Comparison of ENCODE assay signal across 39 cellular contexts in the genomic region with DNA sequence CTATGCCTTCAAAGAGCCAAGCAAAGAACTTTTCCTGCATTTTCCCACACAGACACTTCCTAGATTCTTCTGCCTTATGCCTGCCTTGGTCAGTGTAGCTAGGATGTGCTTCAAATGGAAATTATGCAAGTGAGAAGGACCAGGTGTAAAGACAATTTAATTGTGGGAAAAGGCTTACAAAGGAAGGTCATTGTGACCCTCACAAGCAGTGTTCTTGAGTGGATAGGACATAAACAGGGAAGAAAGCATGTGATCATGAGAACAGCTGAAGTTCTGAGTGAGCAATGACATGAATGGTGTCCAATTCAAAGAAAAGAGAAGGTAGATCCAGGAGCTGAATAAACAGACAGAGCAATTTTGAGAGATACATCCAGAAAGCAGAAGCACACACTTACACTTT. TPM values are rescaled to one million over a fixed set of nuclear protein-coding genes. Genes with fewer than 3 reads are reported as not detected.
"Had no signal": no experiment of that assay in that cellular context is flagged by ENCODE, and none has a peak within 500 bp of the region (broad histone marks: within the 10 kb centered on the region; RNA-seq: fewer than 3 reads in every experiment).

No MANE protein-coding gene starts in this region.

- H3K79me2 ChIP-seq: hepatocyte had no signal

- H3K4me1 Mint-ChIP-seq: activated CD4-positive, alpha-beta T cell treated with anti-CD3 and anti-CD28 coated beads for 36 hours; activated CD4-positive, alpha-beta T cell treated with anti-CD3 and anti-CD28 coated beads, Interleukin-2, amount 10 ng/mL, durations not matched to agents 24 days and 14 days; activated naive CD4-positive, alpha-beta T cell treated with anti-CD3 and anti-CD28 coated beads, Interleukin-2, amount 50 U/mL, for 24 hours; activated naive CD8-positive, alpha-beta T cell treated with anti-CD3 and anti-CD28 coated beads for 36 hours; activated naive CD8-positive, alpha-beta T cell treated with anti-CD3 and anti-CD28 coated beads, Interleukin-2, amount 50 U/mL, for 24 hours had no signal

- H3K9me3 ChIP-seq: adrenal gland, body of pancreas had no signal

- H3K27me3 ChIP-seq: adrenal gland, body of pancreas, esophagus muscularis mucosa, gastroesophageal sphincter, heart right ventricle had no signal

- H2AFZ ChIP-seq: hepatocyte had no signal

- H3K36me3 Mint-ChIP-seq: activated CD4-positive, alpha-beta memory T cell treated with anti-CD3 and anti-CD28 coated beads for 36 hours; activated CD8-positive, alpha-beta memory T cell treated with anti-CD3 and anti-CD28 coated beads, Interleukin-2, amount 10 ng/mL, durations not matched to agents 7 days and 5 days; activated naive CD4-positive, alpha-beta T cell treated with anti-CD3 and anti-CD28 coated beads, Interleukin-2, amount 50 U/mL, for 24 hours; activated naive CD8-positive, alpha-beta T cell treated with anti-CD3 and anti-CD28 coated beads for 36 hours had no signal

- H3K4me1 ChIP-seq: adrenal gland, body of pancreas, esophagus muscularis mucosa, gastroesophageal sphincter had no signal

- H3K4me3 ChIP-seq: adrenal gland, body of pancreas, esophagus muscularis mucosa, gastroesophageal sphincter, heart right ventricle, hepatocyte had no signal

- H3K36me3 ChIP-seq: adrenal gland, esophagus muscularis mucosa, gastroesophageal sphincter, heart right ventricle had no signal

- H3K27ac ChIP-seq: adrenal gland, body of pancreas, esophagus muscularis mucosa, gastroesophageal sphincter, heart right ventricle, hepatocyte had no signal

- H3K4me2 ChIP-seq: hepatocyte had no signal

- H3K9me3 Mint-ChIP-seq: activated CD4-positive, alpha-beta T cell treated with anti-CD3 and anti-CD28 coated beads, Interleukin-2, amount 10 ng/mL, durations not matched to agents 24 days and 14 days; T-helper 1 cell treated with Interleukin-12 subunit alpha and Interleukin-12 subunit beta and Interleukin-4 antibody, amounts not matched to agents 30 μg/mL and 1 μg/mL, for 36 hours had no signal

- H3K4me3 Mint-ChIP-seq: activated CD4-positive, alpha-beta memory T cell treated with anti-CD3 and anti-CD28 coated beads for 36 hours; activated CD4-positive, alpha-beta T cell treated with anti-CD3 and anti-CD28 coated beads for 36 hours; activated CD4-positive, alpha-beta T cell treated with anti-CD3 and anti-CD28 coated beads, Interleukin-2, amount 10 ng/mL, durations not matched to agents 24 days and 14 days; activated CD8-positive, alpha-beta memory T cell treated with anti-CD3 and anti-CD28 coated beads, Interleukin-2, amount 10 ng/mL, durations not matched to agents 7 days and 5 days; activated CD8-positive, alpha-beta T cell treated with anti-CD3 and anti-CD28 coated beads, Interleukin-2, amount 10 ng/mL, durations not matched to agents 7 days and 5 days; activated naive CD4-positive, alpha-beta T cell treated with anti-CD3 and anti-CD28 coated beads for 36 hours; activated naive CD4-positive, alpha-beta T cell treated with anti-CD3 and anti-CD28 coated beads, Interleukin-2, amount 50 U/mL, for 24 hours; activated naive CD8-positive, alpha-beta T cell treated with anti-CD3 and anti-CD28 coated beads for 36 hours; activated naive CD8-positive, alpha-beta T cell treated with anti-CD3 and anti-CD28 coated beads, Interleukin-2, amount 50 U/mL, for 24 hours; activated T-helper 1 cell treated with anti-CD3 and anti-CD28 coated beads, Interleukin-12 subunit alpha, Interleukin-12 subunit beta, Interleukin-2, Interleukin-4 antibody, amounts not matched to agents 30 ng/mL and 10 ng/mL and 1 ng/mL, durations not matched to agents 14 hours and 24 hours and 36 hours; effector memory CD8-positive, alpha-beta T cell; T-helper 1 cell treated with Interleukin-12 subunit alpha and Interleukin-12 subunit beta and Interleukin-4 antibody, amounts not matched to agents 30 μg/mL and 1 μg/mL, for 36 hours had no signal

- H3K27ac Mint-ChIP-seq: activated CD4-positive, alpha-beta memory T cell treated with anti-CD3 and anti-CD28 coated beads for 36 hours; activated CD4-positive, alpha-beta T cell treated with anti-CD3 and anti-CD28 coated beads for 36 hours; activated CD4-positive, alpha-beta T cell treated with anti-CD3 and anti-CD28 coated beads, Interleukin-2, amount 10 ng/mL, durations not matched to agents 24 days and 14 days; activated CD8-positive, alpha-beta memory T cell treated with anti-CD3 and anti-CD28 coated beads, Interleukin-2, amount 10 ng/mL, durations not matched to agents 7 days and 5 days; activated CD8-positive, alpha-beta T cell treated with anti-CD3 and anti-CD28 coated beads, Interleukin-2, amount 10 ng/mL, durations not matched to agents 7 days and 5 days; activated naive CD4-positive, alpha-beta T cell treated with anti-CD3 and anti-CD28 coated beads for 36 hours; activated naive CD4-positive, alpha-beta T cell treated with anti-CD3 and anti-CD28 coated beads, Interleukin-2, amount 50 U/mL, for 24 hours; activated naive CD8-positive, alpha-beta T cell treated with anti-CD3 and anti-CD28 coated beads for 36 hours; activated naive CD8-positive, alpha-beta T cell treated with anti-CD3 and anti-CD28 coated beads, Interleukin-2, amount 50 U/mL, for 24 hours; activated T-helper 1 cell treated with anti-CD3 and anti-CD28 coated beads, Interleukin-12 subunit alpha, Interleukin-12 subunit beta, Interleukin-2, Interleukin-4 antibody, amounts not matched to agents 30 ng/mL and 10 ng/mL and 1 ng/mL, durations not matched to agents 14 hours and 24 hours and 36 hours; activated T-helper 2 cell treated with anti-CD3 and anti-CD28 coated beads, Interferon-gamma antibody, Interleukin-2, Interleukin-4, amounts not matched to agents 10 μg/mL and 5 μg/mL and 100 μg/mL, durations not matched to agents 14 hours and 24 hours and 36 hours; effector memory CD8-positive, alpha-beta T cell; T-helper 1 cell treated with Interleukin-12 subunit alpha and Interleukin-12 subunit beta and Interleukin-4 antibody, amounts not matched to agents 30 μg/mL and 1 μg/mL, for 36 hours had no signal

- DNase-seq: activated CD4-positive, alpha-beta memory T cell treated with anti-CD3 and anti-CD28 coated beads for 36 hours; activated CD4-positive, alpha-beta T cell treated with anti-CD3 and anti-CD28 coated beads for 36 hours; activated CD4-positive, alpha-beta T cell treated with anti-CD3 and anti-CD28 coated beads, Interleukin-2, amount 10 ng/mL, durations not matched to agents 24 days and 14 days; activated CD4-positive, CD25-positive, alpha-beta regulatory T cell; activated CD4-positive, CD25-positive, alpha-beta regulatory T cell treated with anti-CD3 and anti-CD28 coated beads, Interleukin-2, amount 50 U/mL, for 72 hours; activated CD8-positive, alpha-beta memory T cell treated with anti-CD3 and anti-CD28 coated beads, Interleukin-2, amount 10 ng/mL, durations not matched to agents 7 days and 5 days; activated CD8-positive, alpha-beta memory T cell treated with anti-CD3 and anti-CD28 coated beads, Interleukin-2, amount 50 U/mL, for 4 hours; activated CD8-positive, alpha-beta T cell treated with anti-CD3 and anti-CD28 coated beads, Interleukin-2, amount 10 ng/mL, durations not matched to agents 7 days and 5 days; activated effector memory CD4-positive, alpha-beta T cell treated with anti-CD3 and anti-CD28 coated beads, Interleukin-2, amount 50 U/mL, for 16 hours; activated naive CD4-positive, alpha-beta T cell treated with anti-CD3 and anti-CD28 coated beads for 36 hours; activated naive CD8-positive, alpha-beta T cell treated with anti-CD3 and anti-CD28 coated beads for 36 hours; activated naive CD8-positive, alpha-beta T cell treated with anti-CD3 and anti-CD28 coated beads, Interleukin-2, amount 50 U/mL, for 24 hours; activated T-cell treated with anti-CD3 and anti-CD28 coated beads, Interleukin-2, amount 50 U/mL, for 1 hour; activated T-cell treated with anti-CD3 and anti-CD28 coated beads, Interleukin-2, amount 50 U/mL, for 48 hours; adrenal gland; amygdala; aorta; body of pancreas; caudate nucleus; cortex of kidney; effector CD4-positive, alpha-beta T cell; effector memory CD8-positive, alpha-beta T cell; erythroblast; foreskin melanocyte; heart right ventricle; T1000 had no signal

RNA-seq across cellular contexts. Expression of a gene that starts 1.3 kb away (rescaled TPM):
- total RNA-seq: activated CD4-positive, alpha-beta memory T cell treated with anti-CD3 and anti-CD28 coated beads for 36 hours; activated CD4-positive, alpha-beta T cell treated with anti-CD3 and anti-CD28 coated beads for 36 hours; activated CD4-positive, alpha-beta T cell treated with anti-CD3 and anti-CD28 coated beads, Interleukin-2, amount 10 ng/mL, durations not matched to agents 24 days and 14 days; activated CD8-positive, alpha-beta memory T cell treated with anti-CD3 and anti-CD28 coated beads for 36 hours; activated CD8-positive, alpha-beta memory T cell treated with anti-CD3 and anti-CD28 coated beads, Interleukin-2, amount 10 ng/mL, durations not matched to agents 7 days and 5 days; activated CD8-positive, alpha-beta T cell treated with anti-CD3 and anti-CD28 coated beads, Interleukin-2, amount 10 ng/mL, durations not matched to agents 7 days and 5 days; activated naive CD4-positive, alpha-beta T cell treated with anti-CD3 and anti-CD28 coated beads for 36 hours; activated naive CD8-positive, alpha-beta T cell treated with anti-CD3 and anti-CD28 coated beads for 36 hours; activated T-helper 1 cell treated with anti-CD3 and anti-CD28 coated beads, Interleukin-12 subunit alpha, Interleukin-12 subunit beta, Interleukin-2, Interleukin-4 antibody, amounts not matched to agents 30 ng/mL and 10 ng/mL and 1 ng/mL, durations not matched to agents 14 hours and 24 hours and 36 hours; activated T-helper 2 cell treated with anti-CD3 and anti-CD28 coated beads, Interferon-gamma antibody, Interleukin-2, Interleukin-4, amounts not matched to agents 10 μg/mL and 5 μg/mL and 100 μg/mL, durations not matched to agents 14 hours and 24 hours and 36 hours; adrenal gland; aorta; body of pancreas; chondrocyte; esophagus muscularis mucosa; fibroblast of lung; fibroblast of villous mesenchyme; glomerular endothelial cell; heart right ventricle; hepatocyte; T-helper 2 cell treated with Interferon-gamma antibody and Interleukin-4, amounts not matched to agents 100 ng/mL and 5 ng/mL, for 36 hours had no signal
- polyA plus RNA-seq: adrenal gland, aorta, fibroblast of lung, heart right ventricle, hepatocyte had no signal

RNA-seq across cellular contexts. Expression of a gene that starts 52.7 kb away (rescaled TPM):
- total RNA-seq: activated CD4-positive, alpha-beta memory T cell treated with anti-CD3 and anti-CD28 coated beads for 36 hours; activated CD4-positive, alpha-beta T cell treated with anti-CD3 and anti-CD28 coated beads for 36 hours; activated CD4-positive, alpha-beta T cell treated with anti-CD3 and anti-CD28 coated beads, Interleukin-2, amount 10 ng/mL, durations not matched to agents 24 days and 14 days; activated CD8-positive, alpha-beta memory T cell treated with anti-CD3 and anti-CD28 coated beads for 36 hours; activated CD8-positive, alpha-beta memory T cell treated with anti-CD3 and anti-CD28 coated beads, Interleukin-2, amount 10 ng/mL, durations not matched to agents 7 days and 5 days; activated CD8-positive, alpha-beta T cell treated with anti-CD3 and anti-CD28 coated beads, Interleukin-2, amount 10 ng/mL, durations not matched to agents 7 days and 5 days; activated naive CD4-positive, alpha-beta T cell treated with anti-CD3 and anti-CD28 coated beads for 36 hours; activated naive CD8-positive, alpha-beta T cell treated with anti-CD3 and anti-CD28 coated beads for 36 hours; activated T-helper 1 cell treated with anti-CD3 and anti-CD28 coated beads, Interleukin-12 subunit alpha, Interleukin-12 subunit beta, Interleukin-2, Interleukin-4 antibody, amounts not matched to agents 30 ng/mL and 10 ng/mL and 1 ng/mL, durations not matched to agents 14 hours and 24 hours and 36 hours; activated T-helper 2 cell treated with anti-CD3 and anti-CD28 coated beads, Interferon-gamma antibody, Interleukin-2, Interleukin-4, amounts not matched to agents 10 μg/mL and 5 μg/mL and 100 μg/mL, durations not matched to agents 14 hours and 24 hours and 36 hours; adrenal gland; aorta; body of pancreas; chondrocyte; esophagus muscularis mucosa; fibroblast of lung; fibroblast of villous mesenchyme; gastroesophageal sphincter; glomerular endothelial cell; heart right ventricle; hepatocyte; T-helper 2 cell treated with Interferon-gamma antibody and Interleukin-4, amounts not matched to agents 100 ng/mL and 5 ng/mL, for 36 hours had no signal
- polyA plus RNA-seq: adrenal gland, aorta, fibroblast of lung, heart right ventricle, hepatocyte had no signal
